ENCODE assay signal across 31 cellular contexts in genomic region chr22:49519117-49519737, GRCh38.
"Had no signal": no experiment of that assay in that cellular context is flagged by ENCODE, and none has a peak within 500 bp of the region (broad histone marks: within the 10 kb centered on the region; RNA-seq: fewer than 3 reads in every experiment).

No MANE protein-coding gene starts in this region.

- H3K27ac Mint-ChIP-seq: activated CD4-positive, alpha-beta T cell treated with anti-CD3 and anti-CD28 coated beads for 36 hours; activated CD8-positive, alpha-beta T cell treated with anti-CD3 and anti-CD28 coated beads, Interleukin-2, amount 10 ng/mL, durations not matched to agents 7 days and 5 days; activated naive CD4-positive, alpha-beta T cell treated with anti-CD3 and anti-CD28 coated beads, Interleukin-2, amount 50 U/mL, for 72 hours; activated naive CD8-positive, alpha-beta T cell treated with anti-CD3 and anti-CD28 coated beads, Interleukin-2, amount 50 U/mL, for 24 hours had no signal

- DNase-seq: activated CD4-positive, alpha-beta T cell treated with anti-CD3 and anti-CD28 coated beads for 36 hours; activated CD4-positive, alpha-beta T cell treated with anti-CD3 and anti-CD28 coated beads, Interleukin-2, amount 50 U/mL, for 1 hour; activated CD4-positive, CD25-positive, alpha-beta regulatory T cell; activated CD8-positive, alpha-beta memory T cell treated with anti-CD3 and anti-CD28 coated beads, Interleukin-2, amount 50 U/mL, for 48 hours; activated CD8-positive, alpha-beta T cell treated with anti-CD3 and anti-CD28 coated beads, Interleukin-2, amount 10 ng/mL, durations not matched to agents 7 days and 5 days; activated naive CD4-positive, alpha-beta T cell treated with Interleukin-2 at 50 U/mL for 16 hours; activated naive CD8-positive, alpha-beta T cell treated with anti-CD3 and anti-CD28 coated beads, Interleukin-2, amount 50 U/mL, for 24 hours; activated T-cell treated with anti-CD3 and anti-CD28 coated beads, Interleukin-2, amount 50 U/mL, for 1 hour; amniotic stem cell; body of pancreas; NCI-H1092 treated with DMSO at 0.1 percent for 48 hours; NCI-H1417 treated with DMSO at 0.1 percent for 48 hours; NCI-H1694 treated with DMSO at 0.1 percent for 48 hours; NCI-H2029 treated with DMSO at 0.1 percent for 48 hours; NCI-H345; NCI-H510A treated with DMSO at 0.1 percent for 48 hours; NCI-H69; NK-92 treated with Interleukin-12 subunit alpha and Interleukin-12 subunit beta, amount 100 ng/mL, for 24 hours; OCI-M1; Right ventricle myocardium superior; RPMI8226; SJCRH30; SK-N-SH; T-helper 1 cell had no signal

- H3K4me2 ChIP-seq: KMS-11, SK-N-SH had no signal

- H3K4me3 Mint-ChIP-seq: activated CD4-positive, alpha-beta T cell treated with anti-CD3 and anti-CD28 coated beads for 36 hours; activated CD8-positive, alpha-beta T cell treated with anti-CD3 and anti-CD28 coated beads, Interleukin-2, amount 10 ng/mL, durations not matched to agents 7 days and 5 days; activated naive CD8-positive, alpha-beta T cell treated with anti-CD3 and anti-CD28 coated beads, Interleukin-2, amount 50 U/mL, for 24 hours; central memory CD8-positive, alpha-beta T cell had no signal

- H3K4me3 ChIP-seq: ascending aorta, body of pancreas, SJCRH30 had no signal

- H3K4me1 ChIP-seq: ascending aorta, body of pancreas, SJCRH30 had no signal

- H3K27me3 ChIP-seq: ascending aorta, body of pancreas had no signal

- H3K9me3 ChIP-seq: ascending aorta, body of pancreas, SJCRH30, SK-N-SH had no signal

- FAIRE-seq: bronchial epithelial cell had no signal

- H3K27ac ChIP-seq: ascending aorta, body of pancreas, KMS-11, SJCRH30, VCaP had no signal

- ATAC-seq: activated CD4-positive, alpha-beta T cell treated with anti-CD3 and anti-CD28 coated beads for 36 hours; activated CD8-positive, alpha-beta T cell treated with anti-CD3 and anti-CD28 coated beads, Interleukin-2, amount 10 ng/mL, durations not matched to agents 7 days and 5 days; activated naive CD4-positive, alpha-beta T cell treated with anti-CD3 and anti-CD28 coated beads, Interleukin-2, amount 50 U/mL, for 72 hours; activated naive CD8-positive, alpha-beta T cell treated with anti-CD3 and anti-CD28 coated beads, Interleukin-2, amount 50 U/mL, for 24 hours; body of pancreas; Panc1 had no signal

- H3K4me1 Mint-ChIP-seq: activated CD4-positive, alpha-beta T cell treated with anti-CD3 and anti-CD28 coated beads for 36 hours; activated naive CD8-positive, alpha-beta T cell treated with anti-CD3 and anti-CD28 coated beads, Interleukin-2, amount 50 U/mL, for 24 hours; central memory CD8-positive, alpha-beta T cell had no signal

- H3K9ac ChIP-seq: KMS-11, SK-N-SH had no signal

- H3K9me3 Mint-ChIP-seq: activated naive CD4-positive, alpha-beta T cell treated with anti-CD3 and anti-CD28 coated beads, Interleukin-2, amount 50 U/mL, for 72 hours; activated naive CD8-positive, alpha-beta T cell treated with anti-CD3 and anti-CD28 coated beads, Interleukin-2, amount 50 U/mL, for 24 hours; central memory CD8-positive, alpha-beta T cell had no signal

- H3K36me3 Mint-ChIP-seq: activated naive CD4-positive, alpha-beta T cell treated with anti-CD3 and anti-CD28 coated beads, Interleukin-2, amount 50 U/mL, for 72 hours had no signal

- H3K27me3 Mint-ChIP-seq: activated CD4-positive, alpha-beta T cell treated with anti-CD3 and anti-CD28 coated beads for 36 hours; activated naive CD8-positive, alpha-beta T cell treated with anti-CD3 and anti-CD28 coated beads, Interleukin-2, amount 50 U/mL, for 24 hours had no signal

- H3K36me3 ChIP-seq: ascending aorta, SJCRH30 had no signal
